10 cellular contexts compared by ENCODE assay signal in the genomic region with DNA sequence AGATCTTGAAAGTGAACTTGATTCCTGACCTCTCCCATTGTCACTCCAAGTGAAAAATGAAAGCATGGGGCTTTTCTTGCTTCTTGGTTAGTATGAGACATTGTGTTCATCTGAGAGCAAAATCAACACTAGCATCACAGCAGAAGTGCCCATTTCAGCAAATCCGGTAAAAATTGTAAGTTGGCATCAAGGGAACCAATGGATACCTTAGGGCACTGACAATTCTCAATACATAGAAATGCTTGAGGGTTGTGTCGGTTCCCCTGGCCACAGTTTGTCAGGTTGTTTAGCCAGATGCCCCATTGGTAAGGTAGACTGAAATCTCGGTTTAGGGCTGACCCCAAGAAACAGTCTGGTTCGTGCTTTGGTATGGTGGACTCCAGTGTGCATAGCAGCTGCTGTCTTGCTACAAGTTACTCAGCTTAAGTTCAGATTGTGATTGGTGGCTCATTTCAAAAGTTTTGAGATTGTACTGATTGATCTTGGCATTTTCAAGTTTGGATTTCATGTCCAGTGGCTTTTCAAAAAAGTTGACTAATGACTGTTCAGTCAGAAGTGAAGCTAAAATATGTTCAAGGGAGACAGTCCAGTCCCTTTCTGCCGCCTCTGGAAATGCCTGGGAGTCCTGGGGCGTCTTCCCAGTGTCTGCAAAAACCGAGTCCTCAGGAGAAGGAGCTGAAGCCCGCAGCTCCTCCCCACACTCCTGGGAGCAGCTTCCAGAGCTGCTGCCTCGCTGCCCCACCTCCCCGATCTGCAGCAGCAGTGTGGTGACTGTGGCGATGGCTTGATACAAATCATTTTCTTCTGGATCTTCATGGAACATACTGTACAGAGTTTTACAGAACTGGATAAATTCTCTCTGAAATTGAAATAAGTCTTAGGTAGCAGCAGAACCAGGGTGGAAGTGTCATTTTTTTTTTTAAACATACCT. TPM values are rescaled to one million over a fixed set of nuclear protein-coding genes. Genes with fewer than 3 reads are reported as not detected.
A peak's percentile ranks its signal among the peaks of the same experiment; 100 is the strongest.
DNase-seq lines count a peak whose midpoint lies in the region; ATAC-seq, FAIRE-seq and TF ChIP-seq lines count a peak whose summit lies in the region.
"Had no signal": no experiment of that assay in that cellular context is flagged by ENCODE, and none has a peak within 500 bp of the region (broad histone marks: within the 10 kb centered on the region; RNA-seq: fewer than 3 reads in every experiment).

No MANE protein-coding gene starts in this region.

- H3K4me3 ChIP-seq in RWPE2 (ENCODE audit: severe bottlenecking) (no peak overlapping the region), endodermal cell (ENCODE audit: low read length) (no peak overlapping the region)

- ATAC-seq in RWPE2 (ENCODE audit: low read depth): peak; percentile 26; the same call in 2 of the 3 replicates
- no peak for ATAC-seq in HG02623 (IDR thresholded peaks at IDR 0.05; ENCODE audit: unreplicated experiment)

- H3K4me1 ChIP-seq in RWPE2 (ENCODE audit: insufficient read depth, poor library complexity, severe bottlenecking): peaks cover 5% of the 10 kb centered on the region
- no peaks in the 10 kb centered on the region for H3K4me1 ChIP-seq in endodermal cell (ENCODE audit: control insufficient read depth, insufficient read depth, low read length)

- peaks cover 3% of the 10 kb centered on the region for H3K9me3 Mint-ChIP-seq in endodermal cell
- H3K9me3 Mint-ChIP-seq: type B pancreatic cell had no signal

- H3K4me1 Mint-ChIP-seq in endodermal cell: peaks cover 21% of the 10 kb centered on the region

- TF ChIP-seq CTCF in 22Rv1 (IDR thresholded peaks at IDR 0.05) (no peak), RWPE2 (IDR thresholded peaks at IDR 0.05; ENCODE audit: poor library complexity, severe bottlenecking) (no peak), endodermal cell (conservative IDR thresholded peaks at IDR 0.05) (no peak)

- WGBS in endodermal cell (ENCODE audit: insufficient coverage in 1 of 2, insufficient read length in 1 of 2), 2 experiments: 90 to 96% methylated on average over 9 to 11 of the region's 11 CpGs

- no peak overlapping the region for H3K4me3 Mint-ChIP-seq in endodermal cell
- H3K4me3 Mint-ChIP-seq: type B pancreatic cell had no signal

- H3K27ac ChIP-seq in 22Rv1: peak overlapping the region; percentile 23; the same call in 1 of the 2 replicates
- H3K27ac ChIP-seq in RWPE2 (ENCODE audit: poor library complexity, severe bottlenecking): peak overlapping the region; percentile 67
- no peak overlapping the region for H3K27ac ChIP-seq in endodermal cell (ENCODE audit: low read depth, low read length)

- FAIRE-seq in RCC 7860 (lab: Jason Lieb, UNC): no peak

- no peaks in the 10 kb centered on the region for H3K9me3 ChIP-seq in RWPE2 (ENCODE audit: severe bottlenecking)
- H3K9me3 ChIP-seq in endodermal cell (ENCODE audit: control insufficient read depth, low read length): no peaks in the 10 kb centered on the region

- H3K27ac Mint-ChIP-seq in endodermal cell: peak overlapping the region; percentile 23
- H3K27ac Mint-ChIP-seq: type B pancreatic cell had no signal

- no peaks in the 10 kb centered on the region for H3K27me3 Mint-ChIP-seq in endodermal cell (ENCODE audit: insufficient read depth)
- H3K27me3 Mint-ChIP-seq: type B pancreatic cell had no signal

- H3K36me3 ChIP-seq in RWPE2 (ENCODE audit: low read depth): peaks cover 93% of the 10 kb centered on the region
- H3K36me3 ChIP-seq in endodermal cell (ENCODE audit: control insufficient read depth, insufficient read depth, low read length): peaks cover 70% of the 10 kb centered on the region

- H3K27me3 ChIP-seq in RWPE2 (ENCODE audit: insufficient read depth, poor library complexity, severe bottlenecking) (no peaks in the 10 kb centered on the region), endodermal cell (ENCODE audit: control insufficient read depth, insufficient read depth, low read length, poor library complexity, severe bottlenecking) (no peaks in the 10 kb centered on the region)

- peaks cover 83% of the 10 kb centered on the region for H3K36me3 Mint-ChIP-seq in endodermal cell (ENCODE audit: low read depth)

- H3K9ac ChIP-seq in endodermal cell (ENCODE audit: extremely low read depth, low read length, poor library complexity, severe bottlenecking): no peak overlapping the region

- peak; percentile 15 for DNase-seq in EL
- no peak for DNase-seq in RWPE2 (ENCODE audit: low spot score)
- no peak for DNase-seq in endodermal cell
- DNase-seq in COR-L47 (lab: John Stamatoyannopoulos, UW): no peak
- no peak for DNase-seq in RCC 7860 (ENCODE audit: low spot score)
- DNase-seq in kidney tubule cell (ENCODE audit: low spot score): no peak
- DNase-seq: NCI-H1092 had no signal

RNA-seq across cellular contexts. Expression of a gene that starts 5.6 kb away (rescaled TPM):
- total RNA-seq in endodermal cell: 1,000 to 10,000 TPM; 1,597 to 1,823 TPM
- 2,538 TPM for polyA plus RNA-seq in endodermal cell (2013, experiment 1 of 2)
- polyA plus RNA-seq in endodermal cell (2013, experiment 2 of 2): 2,476 TPM
